Comparison of ENCODE assay signal across 8 cellular contexts in genomic region chr11:110173775-110174644, GRCh38.
A peak's percentile ranks its signal among the peaks of the same experiment; 100 is the strongest.
DNase-seq lines count a peak whose midpoint lies in the region; ATAC-seq and TF ChIP-seq lines count a peak whose summit lies in the region.

No MANE protein-coding gene starts in this region.

- H3K27ac Mint-ChIP-seq in chondrocyte (ENCODE audit: unreplicated experiment): peak overlapping the region; percentile 65

- H3K9me3 Mint-ChIP-seq in chondrocyte (ENCODE audit: low read depth): no peaks in the 10 kb centered on the region

- TF ChIP-seq CTCF in AG09319 (IDR thresholded peaks at IDR 0.05; ENCODE audit: low read depth, low read length) (peak; percentile 82), chondrocyte (IDR thresholded peaks at IDR 0.05) (peak; percentile 88)

- peak; percentile 36 for TF ChIP-seq POLR2A in GM19193 (IDR thresholded peaks at IDR 0.05; ENCODE audit: extremely low read depth, insufficient read depth, insufficient read length)

- no peak overlapping the region for H3K4me3 Mint-ChIP-seq in chondrocyte (ENCODE audit: unreplicated experiment)

- H3K36me3 Mint-ChIP-seq in chondrocyte (ENCODE audit: low read depth): no peaks in the 10 kb centered on the region

- H3K27me3 Mint-ChIP-seq in chondrocyte (ENCODE audit: low read depth): no peaks in the 10 kb centered on the region

- H3K4me1 Mint-ChIP-seq in chondrocyte (ENCODE audit: low read depth): peaks cover 17% of the 10 kb centered on the region

- ATAC-seq in activated CD4-positive, CD25-positive, alpha-beta regulatory T cell treated with anti-CD3 and anti-CD28 coated beads, Interleukin-2, amount 50 U/mL, for 24 hours: peak; percentile 30 to 41
- ATAC-seq in left colon (peak; percentile 77), HG02571 (IDR thresholded peaks at IDR 0.05; ENCODE audit: unreplicated experiment) (no peak)

- DNase-seq in AG09319 (ENCODE audit: extremely low read depth, low read depth): no peak
- peak; percentile 73 for DNase-seq in HuH-7 (ENCODE audit: low spot score)
- DNase-seq in chondrocyte (ENCODE audit: low spot score): no peak
- DNase-seq in left colon: peak; percentile 49 to 74
- DNase-seq in stimulated activated CD4-positive, alpha-beta T cell treated with anti-CD3 and anti-CD28 coated beads, Interleukin-4, amount 100 ng/mL, for 1 hour: peak; percentile 65

- intact Hi-C loops in left colon (cut with DNase I, micrococcal nuclease): no loop called here

Comparison
In these comparisons a context has a peak if more than half of its experiments do, and no peak if none do; other contexts are left out.
1. DNase-seq: peak in HuH-7 (single experiment), left colon (2 of 2) and stimulated activated CD4-positive, alpha-beta T cell treated with anti-CD3 and anti-CD28 coated beads, Interleukin-4, amount 100 ng/mL, for 1 hour (single experiment); none in AG09319 (single experiment) and chondrocyte (single experiment).